In the genomic region with DNA sequence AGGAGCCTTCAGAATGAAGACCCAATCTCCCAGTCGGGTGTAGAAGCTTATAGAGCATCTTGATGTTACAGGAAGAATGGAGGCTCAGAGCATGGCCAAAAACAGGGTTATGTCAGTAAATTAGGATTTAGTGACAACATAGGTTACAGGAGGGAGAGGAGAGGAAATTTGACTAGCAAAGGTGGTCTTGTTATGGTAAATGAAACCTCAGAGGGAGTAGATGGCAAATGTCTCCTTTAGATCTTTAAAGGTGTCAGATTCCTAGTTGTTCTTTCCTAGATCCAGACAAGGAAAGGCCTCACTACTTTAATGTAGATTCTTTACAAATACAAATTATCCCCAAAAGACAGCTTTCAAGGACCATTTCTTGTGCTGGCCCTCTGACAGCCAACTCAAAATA, we compare ENCODE assay signal across 1 cellular context.
TF ChIP-seq lines count a peak whose summit lies in the region.

No MANE protein-coding gene starts in this region.

TF ChIP-seq in WTC11, 78 proteins besides CTCF, POLR2A, EP300 and RAD21 (continued from another document):
- TF ChIP-seq, protein P1, sequence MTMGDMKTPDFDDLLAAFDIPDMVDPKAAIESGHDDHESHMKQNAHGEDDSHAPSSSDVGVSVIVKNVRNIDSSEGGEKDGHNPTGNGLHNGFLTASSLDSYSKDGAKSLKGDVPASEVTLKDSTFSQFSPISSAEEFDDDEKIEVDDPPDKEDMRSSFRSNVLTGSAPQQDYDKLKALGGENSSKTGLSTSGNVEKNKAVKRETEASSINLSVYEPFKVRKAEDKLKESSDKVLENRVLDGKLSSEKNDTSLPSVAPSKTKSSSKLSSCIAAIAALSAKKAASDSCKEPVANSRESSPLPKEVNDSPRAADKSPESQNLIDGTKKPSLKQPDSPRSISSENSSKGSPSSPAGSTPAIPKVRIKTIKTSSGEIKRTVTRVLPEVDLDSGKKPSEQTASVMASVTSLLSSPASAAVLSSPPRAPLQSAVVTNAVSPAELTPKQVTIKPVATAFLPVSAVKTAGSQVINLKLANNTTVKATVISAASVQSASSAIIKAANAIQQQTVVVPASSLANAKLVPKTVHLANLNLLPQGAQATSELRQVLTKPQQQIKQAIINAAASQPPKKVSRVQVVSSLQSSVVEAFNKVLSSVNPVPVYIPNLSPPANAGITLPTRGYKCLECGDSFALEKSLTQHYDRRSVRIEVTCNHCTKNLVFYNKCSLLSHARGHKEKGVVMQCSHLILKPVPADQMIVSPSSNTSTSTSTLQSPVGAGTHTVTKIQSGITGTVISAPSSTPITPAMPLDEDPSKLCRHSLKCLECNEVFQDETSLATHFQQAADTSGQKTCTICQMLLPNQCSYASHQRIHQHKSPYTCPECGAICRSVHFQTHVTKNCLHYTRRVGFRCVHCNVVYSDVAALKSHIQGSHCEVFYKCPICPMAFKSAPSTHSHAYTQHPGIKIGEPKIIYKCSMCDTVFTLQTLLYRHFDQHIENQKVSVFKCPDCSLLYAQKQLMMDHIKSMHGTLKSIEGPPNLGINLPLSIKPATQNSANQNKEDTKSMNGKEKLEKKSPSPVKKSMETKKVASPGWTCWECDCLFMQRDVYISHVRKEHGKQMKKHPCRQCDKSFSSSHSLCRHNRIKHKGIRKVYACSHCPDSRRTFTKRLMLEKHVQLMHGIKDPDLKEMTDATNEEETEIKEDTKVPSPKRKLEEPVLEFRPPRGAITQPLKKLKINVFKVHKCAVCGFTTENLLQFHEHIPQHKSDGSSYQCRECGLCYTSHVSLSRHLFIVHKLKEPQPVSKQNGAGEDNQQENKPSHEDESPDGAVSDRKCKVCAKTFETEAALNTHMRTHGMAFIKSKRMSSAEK (CRISPR knock-in tag; IDR thresholded peaks at IDR 0.05; ENCODE audit: borderline replicate concordance): no peak
- TF ChIP-seq AFF4 (CRISPR knock-in tag; IDR thresholded peaks at IDR 0.05; ENCODE audit: borderline replicate concordance): no peak
- TF ChIP-seq, protein P2, sequence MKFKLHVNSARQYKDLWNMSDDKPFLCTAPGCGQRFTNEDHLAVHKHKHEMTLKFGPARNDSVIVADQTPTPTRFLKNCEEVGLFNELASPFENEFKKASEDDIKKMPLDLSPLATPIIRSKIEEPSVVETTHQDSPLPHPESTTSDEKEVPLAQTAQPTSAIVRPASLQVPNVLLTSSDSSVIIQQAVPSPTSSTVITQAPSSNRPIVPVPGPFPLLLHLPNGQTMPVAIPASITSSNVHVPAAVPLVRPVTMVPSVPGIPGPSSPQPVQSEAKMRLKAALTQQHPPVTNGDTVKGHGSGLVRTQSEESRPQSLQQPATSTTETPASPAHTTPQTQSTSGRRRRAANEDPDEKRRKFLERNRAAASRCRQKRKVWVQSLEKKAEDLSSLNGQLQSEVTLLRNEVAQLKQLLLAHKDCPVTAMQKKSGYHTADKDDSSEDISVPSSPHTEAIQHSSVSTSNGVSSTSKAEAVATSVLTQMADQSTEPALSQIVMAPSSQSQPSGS (CRISPR knock-in tag; IDR thresholded peaks at IDR 0.05; ENCODE audit: borderline replicate concordance, low read depth): no peak
- TF ChIP-seq, protein P3, sequence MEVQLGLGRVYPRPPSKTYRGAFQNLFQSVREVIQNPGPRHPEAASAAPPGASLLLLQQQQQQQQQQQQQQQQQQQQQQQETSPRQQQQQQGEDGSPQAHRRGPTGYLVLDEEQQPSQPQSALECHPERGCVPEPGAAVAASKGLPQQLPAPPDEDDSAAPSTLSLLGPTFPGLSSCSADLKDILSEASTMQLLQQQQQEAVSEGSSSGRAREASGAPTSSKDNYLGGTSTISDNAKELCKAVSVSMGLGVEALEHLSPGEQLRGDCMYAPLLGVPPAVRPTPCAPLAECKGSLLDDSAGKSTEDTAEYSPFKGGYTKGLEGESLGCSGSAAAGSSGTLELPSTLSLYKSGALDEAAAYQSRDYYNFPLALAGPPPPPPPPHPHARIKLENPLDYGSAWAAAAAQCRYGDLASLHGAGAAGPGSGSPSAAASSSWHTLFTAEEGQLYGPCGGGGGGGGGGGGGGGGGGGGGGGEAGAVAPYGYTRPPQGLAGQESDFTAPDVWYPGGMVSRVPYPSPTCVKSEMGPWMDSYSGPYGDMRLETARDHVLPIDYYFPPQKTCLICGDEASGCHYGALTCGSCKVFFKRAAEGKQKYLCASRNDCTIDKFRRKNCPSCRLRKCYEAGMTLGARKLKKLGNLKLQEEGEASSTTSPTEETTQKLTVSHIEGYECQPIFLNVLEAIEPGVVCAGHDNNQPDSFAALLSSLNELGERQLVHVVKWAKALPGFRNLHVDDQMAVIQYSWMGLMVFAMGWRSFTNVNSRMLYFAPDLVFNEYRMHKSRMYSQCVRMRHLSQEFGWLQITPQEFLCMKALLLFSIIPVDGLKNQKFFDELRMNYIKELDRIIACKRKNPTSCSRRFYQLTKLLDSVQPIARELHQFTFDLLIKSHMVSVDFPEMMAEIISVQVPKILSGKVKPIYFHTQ (CRISPR knock-in tag; IDR thresholded peaks at IDR 0.05): no peak
- TF ChIP-seq, protein P4, sequence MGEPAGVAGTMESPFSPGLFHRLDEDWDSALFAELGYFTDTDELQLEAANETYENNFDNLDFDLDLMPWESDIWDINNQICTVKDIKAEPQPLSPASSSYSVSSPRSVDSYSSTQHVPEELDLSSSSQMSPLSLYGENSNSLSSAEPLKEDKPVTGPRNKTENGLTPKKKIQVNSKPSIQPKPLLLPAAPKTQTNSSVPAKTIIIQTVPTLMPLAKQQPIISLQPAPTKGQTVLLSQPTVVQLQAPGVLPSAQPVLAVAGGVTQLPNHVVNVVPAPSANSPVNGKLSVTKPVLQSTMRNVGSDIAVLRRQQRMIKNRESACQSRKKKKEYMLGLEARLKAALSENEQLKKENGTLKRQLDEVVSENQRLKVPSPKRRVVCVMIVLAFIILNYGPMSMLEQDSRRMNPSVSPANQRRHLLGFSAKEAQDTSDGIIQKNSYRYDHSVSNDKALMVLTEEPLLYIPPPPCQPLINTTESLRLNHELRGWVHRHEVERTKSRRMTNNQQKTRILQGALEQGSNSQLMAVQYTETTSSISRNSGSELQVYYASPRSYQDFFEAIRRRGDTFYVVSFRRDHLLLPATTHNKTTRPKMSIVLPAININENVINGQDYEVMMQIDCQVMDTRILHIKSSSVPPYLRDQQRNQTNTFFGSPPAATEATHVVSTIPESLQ (CRISPR knock-in tag; IDR thresholded peaks at IDR 0.05): no peak
- TF ChIP-seq FOXP4 (CRISPR knock-in tag; IDR thresholded peaks at IDR 0.05): no peak
- no peak for TF ChIP-seq ZNF232 (CRISPR knock-in tag; IDR thresholded peaks at IDR 0.05)
- TF ChIP-seq, protein P5, sequence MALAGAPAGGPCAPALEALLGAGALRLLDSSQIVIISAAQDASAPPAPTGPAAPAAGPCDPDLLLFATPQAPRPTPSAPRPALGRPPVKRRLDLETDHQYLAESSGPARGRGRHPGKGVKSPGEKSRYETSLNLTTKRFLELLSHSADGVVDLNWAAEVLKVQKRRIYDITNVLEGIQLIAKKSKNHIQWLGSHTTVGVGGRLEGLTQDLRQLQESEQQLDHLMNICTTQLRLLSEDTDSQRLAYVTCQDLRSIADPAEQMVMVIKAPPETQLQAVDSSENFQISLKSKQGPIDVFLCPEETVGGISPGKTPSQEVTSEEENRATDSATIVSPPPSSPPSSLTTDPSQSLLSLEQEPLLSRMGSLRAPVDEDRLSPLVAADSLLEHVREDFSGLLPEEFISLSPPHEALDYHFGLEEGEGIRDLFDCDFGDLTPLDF (CRISPR knock-in tag; IDR thresholded peaks at IDR 0.05): no peak
